21 cellular contexts compared by ENCODE assay signal in genomic region chr1:235958021-235958420, GRCh38.
DNase-seq lines count a peak whose midpoint lies in the region; ATAC-seq and TF ChIP-seq lines count a peak whose summit lies in the region.
"Had no signal": no experiment of that assay in that cellular context is flagged by ENCODE, and none has a peak within 500 bp of the region (broad histone marks: within the 10 kb centered on the region; RNA-seq: fewer than 3 reads in every experiment).

No MANE protein-coding gene starts in this region.

- ATAC-seq in activated B cell treated with CpG ODN at 0.5 μM for 24 hours (ENCODE audit: low read depth) = no peak
- ATAC-seq: A549, GM12878 had no signal

- H3K4me3 ChIP-seq in BLaER1 treated with 17β-estradiol and CSF1 and Interleukin-3, amounts not matched to agents 10 nM and 100 nM = no peak overlapping the region
- H3K4me3 ChIP-seq: A549, BLaER1, GM12878 had no signal

- POLR2A ChIA-PET in activated B cell treated with CpG ODN at 0.5 μM for 24 hours (lab: Charles Lee) = interaction anchor here (0.6 to 1.3 kb wide), 6 partner anchors 20 to 193 kb away, joined by 3 to 11 read pairs (median 3); no protein-coding TSS in a partner anchor

- peaks cover 1% of the 10 kb centered on the region for H3K9me3 Mint-ChIP-seq in activated B cell treated with CpG ODN at 0.5 μM for 24 hours
- H3K9me3 Mint-ChIP-seq in osteocyte (ENCODE audit: unreplicated experiment) = no peaks in the 10 kb centered on the region
- H3K9me3 Mint-ChIP-seq in T-helper 2 cell treated with Interferon-gamma antibody and Interleukin-4, amounts not matched to agents 5 μg/mL and 100 μg/mL, for 36 hours = no peaks in the 10 kb centered on the region
- H3K9me3 Mint-ChIP-seq: CD14-positive monocyte; CD4-positive, alpha-beta T cell; CD8-positive, alpha-beta memory T cell had no signal

- no peaks in the 10 kb centered on the region for H3K36me3 ChIP-seq in BLaER1 treated with 17β-estradiol and CSF1 and Interleukin-3, amounts not matched to agents 10 nM and 100 nM
- H3K36me3 ChIP-seq: BLaER1 had no signal

- TF ChIP-seq CTCF in activated B cell treated with CpG ODN at 0.5 μM for 24 hours (IDR thresholded peaks at IDR 0.05) (no peak), osteocyte (IDR thresholded peaks at IDR 0.05) (no peak)

- CTCF ChIA-PET in activated B cell treated with CpG ODN at 0.5 μM for 24 hours (lab: Charles Lee) = interaction anchor here (0.9 to 3.4 kb wide), 2 partner anchors 13 to 115 kb away, joined by 4 to 15 read pairs; no protein-coding TSS in a partner anchor

- H3K4me1 Mint-ChIP-seq in activated B cell treated with CpG ODN at 0.5 μM for 24 hours = peaks cover 34% of the 10 kb centered on the region
- H3K4me1 Mint-ChIP-seq in osteocyte (ENCODE audit: unreplicated experiment) = peaks cover 13% of the 10 kb centered on the region
- H3K4me1 Mint-ChIP-seq in T-helper 2 cell treated with Interferon-gamma antibody and Interleukin-4, amounts not matched to agents 5 μg/mL and 100 μg/mL, for 36 hours (ENCODE audit: low read depth) = peaks cover 24% of the 10 kb centered on the region

- H3K27me3 Mint-ChIP-seq in activated B cell treated with CpG ODN at 0.5 μM for 24 hours (no peaks in the 10 kb centered on the region), osteocyte (ENCODE audit: unreplicated experiment) (no peaks in the 10 kb centered on the region)
- H3K27me3 Mint-ChIP-seq in T-helper 2 cell treated with Interferon-gamma antibody and Interleukin-4, amounts not matched to agents 5 μg/mL and 100 μg/mL, for 36 hours (ENCODE audit: low read depth) = peaks cover 3% of the 10 kb centered on the region
- H3K27me3 Mint-ChIP-seq: CD4-positive, alpha-beta T cell; CD8-positive, alpha-beta memory T cell had no signal

- intact Hi-C loops in activated B cell treated with CpG ODN at 0.5 μM for 24 hours (cut with micrococcal nuclease) = no loop called here

- H3K9me3 ChIP-seq in BLaER1 treated with 17β-estradiol and CSF1 and Interleukin-3, amounts not matched to agents 10 nM and 100 nM (replicated peaks in 1 of 11) = peaks cover 0 to 23% (median 6%) of the 10 kb centered on the region in 11 experiments; a peak in 7 of 22 replicates
- H3K9me3 ChIP-seq: A549, BLaER1 had no signal

- H3K4me2 ChIP-seq in BLaER1 treated with 17β-estradiol and CSF1 and Interleukin-3, amounts not matched to agents 10 nM and 100 nM = peak overlapping the region in 2 of 11 experiments; percentile 9; a peak in 1 of 22 replicates
- H3K4me2 ChIP-seq: A549, BLaER1 had no signal

- DNase-seq in activated B cell treated with CpG ODN at 0.5 μM for 24 hours = no peak
- DNase-seq in osteocyte (ENCODE audit: extremely low spot score, unreplicated experiment) = peak; percentile 53
- no peak for DNase-seq in T-helper 2 cell treated with Interferon-gamma antibody and Interleukin-4, amounts not matched to agents 5 μg/mL and 100 μg/mL, for 36 hours (ENCODE audit: low spot score)
- no peak for DNase-seq in SW 1271 (lab: John Stamatoyannopoulos, UW)
- DNase-seq in hippocampal formation (lab: John Stamatoyannopoulos, UW) = no peak
- DNase-seq: 8988T; ACHN; CD4-positive, alpha-beta T cell; CD8-positive, alpha-beta memory T cell; DMS 273 treated with DMSO at 0.1 percent for 48 hours; DMS79; EL; GDM1; GOT3; H7; HCEC 1CT had no signal

- H3K27ac Mint-ChIP-seq in activated B cell treated with CpG ODN at 0.5 μM for 24 hours (peak overlapping the region; percentile 56), osteocyte (ENCODE audit: unreplicated experiment) (no peak overlapping the region)
- H3K27ac Mint-ChIP-seq in T-helper 2 cell treated with Interferon-gamma antibody and Interleukin-4, amounts not matched to agents 5 μg/mL and 100 μg/mL, for 36 hours = no peak overlapping the region
- H3K27ac Mint-ChIP-seq: CD4-positive, alpha-beta T cell; CD8-positive, alpha-beta memory T cell had no signal

- H4K20me1 ChIP-seq in BLaER1 treated with 17β-estradiol and CSF1 and Interleukin-3, amounts not matched to agents 10 nM and 100 nM = no peaks in the 10 kb centered on the region
- H4K20me1 ChIP-seq: BLaER1 had no signal

- H3K9ac ChIP-seq in BLaER1 treated with 17β-estradiol and CSF1 and Interleukin-3, amounts not matched to agents 10 nM and 100 nM = no peak overlapping the region
- H3K9ac ChIP-seq: BLaER1 had no signal

- H3K27ac ChIP-seq in BLaER1 treated with 17β-estradiol and CSF1 and Interleukin-3, amounts not matched to agents 10 nM and 100 nM = peak overlapping the region in 8 of 11 experiments; percentile 8 to 99 (median 50); a peak in 13 of 22 replicates
- H3K27ac ChIP-seq: A549, BLaER1 had no signal

- H3K36me3 Mint-ChIP-seq in activated B cell treated with CpG ODN at 0.5 μM for 24 hours (ENCODE audit: low read depth) (no peaks in the 10 kb centered on the region), osteocyte (ENCODE audit: unreplicated experiment) (peaks cover 1% of the 10 kb centered on the region)
- no peaks in the 10 kb centered on the region for H3K36me3 Mint-ChIP-seq in T-helper 2 cell treated with Interferon-gamma antibody and Interleukin-4, amounts not matched to agents 5 μg/mL and 100 μg/mL, for 36 hours (ENCODE audit: low read depth)

- H3K4me1 ChIP-seq in BLaER1 treated with 17β-estradiol and CSF1 and Interleukin-3, amounts not matched to agents 10 nM and 100 nM = peaks cover 22 to 83% (median 37%) of the 10 kb centered on the region in 10 experiments

- H3K27me3 ChIP-seq in BLaER1 treated with 17β-estradiol and CSF1 and Interleukin-3, amounts not matched to agents 10 nM and 100 nM = no peaks in the 10 kb centered on the region
- H3K27me3 ChIP-seq: BLaER1 had no signal

- H3K4me3 Mint-ChIP-seq in activated B cell treated with CpG ODN at 0.5 μM for 24 hours (no peak overlapping the region), osteocyte (ENCODE audit: unreplicated experiment) (no peak overlapping the region)
- H3K4me3 Mint-ChIP-seq in T-helper 2 cell treated with Interferon-gamma antibody and Interleukin-4, amounts not matched to agents 5 μg/mL and 100 μg/mL, for 36 hours = no peak overlapping the region
- H3K4me3 Mint-ChIP-seq: CD4-positive, alpha-beta T cell; CD8-positive, alpha-beta memory T cell had no signal
